In the genomic region with DNA sequence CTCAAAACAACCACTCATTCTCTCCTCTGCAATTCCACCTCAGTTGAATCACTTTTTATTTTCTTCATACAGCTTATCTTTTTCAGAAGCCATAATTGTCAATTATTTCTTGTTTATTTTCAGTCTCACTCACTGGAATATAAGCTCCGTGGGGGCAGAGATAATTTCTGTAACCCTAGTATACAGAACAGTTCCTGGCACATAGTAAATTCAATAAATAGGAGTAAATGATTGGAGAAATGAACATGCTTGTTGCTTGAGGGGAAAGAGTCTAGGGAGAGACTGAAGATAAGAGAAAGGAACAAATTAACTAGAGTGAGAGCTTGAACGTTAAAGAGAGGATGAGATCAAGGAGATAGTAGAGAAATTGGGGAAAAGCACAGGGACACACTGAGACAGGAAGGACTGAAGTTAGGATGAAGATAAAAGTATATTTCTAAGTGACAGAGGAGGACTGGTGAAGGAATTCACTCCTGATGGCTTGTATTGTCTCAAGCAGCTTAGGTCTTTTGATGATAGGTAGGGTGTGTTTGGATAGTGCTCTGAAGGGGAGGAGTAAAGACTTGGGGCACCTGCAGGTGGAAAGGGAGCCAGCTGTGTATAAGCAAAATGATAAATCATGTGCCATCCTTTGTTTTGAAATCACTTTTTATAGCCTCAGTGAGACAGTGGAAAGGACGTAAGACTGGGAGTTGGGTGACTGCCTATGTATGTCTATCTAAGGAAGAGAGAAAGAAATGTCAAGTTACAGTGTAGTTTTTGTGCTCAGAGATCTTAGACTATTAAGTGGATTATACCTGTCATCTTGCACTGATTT, we compare ENCODE assay signal across 16 cellular contexts. TPM values are rescaled to one million over a fixed set of nuclear protein-coding genes. Genes with fewer than 3 reads are reported as not detected.
DNase-seq lines count a peak whose midpoint lies in the region; TF ChIP-seq lines count a peak whose summit lies in the region.
"Had no signal": no experiment of that assay in that cellular context is flagged by ENCODE, and none has a peak within 500 bp of the region (broad histone marks: within the 10 kb centered on the region; RNA-seq: fewer than 3 reads in every experiment).

No MANE protein-coding gene starts in this region.

- no peak overlapping the region for H2AK5ac ChIP-seq in mesendoderm (ENCODE audit: low read length)

- H3K23ac ChIP-seq in mesendoderm (ENCODE audit: low read length): no peak overlapping the region

- H2BK15ac ChIP-seq in mesendoderm (replicated peaks; ENCODE audit: low read depth): no peak overlapping the region

- no peak overlapping the region for H3K18ac ChIP-seq in mesendoderm (ENCODE audit: low read length)

- H3K56ac ChIP-seq in mesendoderm (ENCODE audit: low read length): no peak overlapping the region

- no peak overlapping the region for H3K9ac ChIP-seq in HUES6 (ENCODE audit: low read length)
- H3K9ac ChIP-seq in mesendoderm (ENCODE audit: low read length): peak overlapping the region; percentile 41

- H3K27me3 ChIP-seq in A673 (replicated peaks; ENCODE audit: insufficient read depth, low read depth, low read length, poor library complexity) (no peaks in the 10 kb centered on the region), HUES6 (ENCODE audit: control insufficient read depth, insufficient read depth, low read length) (no peaks in the 10 kb centered on the region), mesendoderm (ENCODE audit: insufficient read depth, low read length, poor library complexity) (no peaks in the 10 kb centered on the region)
- H3K27me3 ChIP-seq: uterus had no signal

- DNase-seq in A673 (ENCODE audit: low spot score) (no peak), mesendoderm (peak; percentile 6), AML-193 (lab: John Stamatoyannopoulos, UW) (no peak), Kasumi-1 (lab: John Stamatoyannopoulos, UW) (no peak), nucleus accumbens (lab: John Stamatoyannopoulos, UW) (no peak), SIG-M5 (lab: John Stamatoyannopoulos, UW) (no peak)
- DNase-seq: activated CD4-positive, alpha-beta T cell treated with anti-CD3 and anti-CD28 coated beads, Interleukin-2, amount 50 U/mL, for 48 hours; activated effector memory CD4-positive, alpha-beta T cell treated with anti-CD3 and anti-CD28 coated beads, Interleukin-2, amount 50 U/mL, for 16 hours; effector CD8-positive, alpha-beta T cell; EL; head of caudate nucleus; HFFc6; NCI-H1694 treated with DMSO at 0.1 percent for 48 hours; uterus had no signal

- BruUV-seq in A673 (replicated peaks; lab: Mats Ljungman, UMichigan): no TSS peak

- no peak overlapping the region for H3K4me2 ChIP-seq in mesendoderm (ENCODE audit: low read length)

- H3K4me3 ChIP-seq in A673 (ENCODE audit: low read depth, low read length, poor library complexity, severe bottlenecking): peak overlapping the region; percentile 92
- H3K4me3 ChIP-seq in HUES6 (ENCODE audit: low read depth, low read length): peak overlapping the region; percentile 99; the same call in 1 of the 2 replicates
- H3K4me3 ChIP-seq in mesendoderm (ENCODE audit: low read length): no peak overlapping the region

- peaks cover 53% of the 10 kb centered on the region for H3K79me2 ChIP-seq in mesendoderm (ENCODE audit: control insufficient read depth, insufficient read depth, low read length)

- no CpG with 5 or more reads among the region's 3 CpGs for WGBS in mesendoderm (ENCODE audit: extremely low coverage, insufficient coverage, low lambda C conversion rate)

- H2BK120ac ChIP-seq in mesendoderm (ENCODE audit: low read depth, low read length): no peak overlapping the region

- no peak overlapping the region for H2BK5ac ChIP-seq in mesendoderm (ENCODE audit: low read length)

- H3K36me3 ChIP-seq in A673 (ENCODE audit: insufficient read depth, low read length, poor library complexity, severe bottlenecking) (peaks cover 34% of the 10 kb centered on the region), HUES6 (ENCODE audit: control insufficient read depth, insufficient read depth, low read length) (peaks cover 48% of the 10 kb centered on the region), mesendoderm (ENCODE audit: control insufficient read depth, insufficient read depth, low read length) (no peaks in the 10 kb centered on the region)
- H3K36me3 ChIP-seq: uterus had no signal

- POLR2A ChIA-PET in A673 (lab: Charles Lee; ENCODE audit: low non-redundant PET): no interaction called here

- H4K8ac ChIP-seq in mesendoderm (ENCODE audit: low read depth, low read length): peak overlapping the region; percentile 28

- peaks cover 6% of the 10 kb centered on the region for H3K79me1 ChIP-seq in mesendoderm (ENCODE audit: low read length)

- H3K9me3 ChIP-seq in A673 (ENCODE audit: low read depth, low read length, poor library complexity, severe bottlenecking): peaks cover 7% of the 10 kb centered on the region
- H3K9me3 ChIP-seq in HUES6 (ENCODE audit: control insufficient read depth, insufficient read depth, low read depth, low read length): no peaks in the 10 kb centered on the region
- H3K9me3 ChIP-seq: uterus had no signal

- intact Hi-C loops in A673 (cut with micrococcal nuclease; ENCODE audit: unreplicated experiment): no loop called here

- CTCF ChIA-PET in A673 (lab: Charles Lee): no interaction called here

- H3K4ac ChIP-seq in mesendoderm (ENCODE audit: low read depth, low read length): no peak overlapping the region

- no peak for TF ChIP-seq CTCF in A673 (conservative IDR thresholded peaks at IDR 0.05; ENCODE audit: low read depth, low read length)
- TF ChIP-seq CTCF in VCaP (conservative IDR thresholded peaks at IDR 0.05): no peak

- peak overlapping the region; percentile 91 for H3K27ac ChIP-seq in A673 (ENCODE audit: low read depth, low read length, poor library complexity, severe bottlenecking)
- no peak overlapping the region for H3K27ac ChIP-seq in HUES6 (ENCODE audit: low read depth, low read length)
- peak overlapping the region; percentile 96 for H3K27ac ChIP-seq in VCaP
- no peak overlapping the region for H3K27ac ChIP-seq in mesendoderm (ENCODE audit: low read depth, low read length)

- peaks cover 6% of the 10 kb centered on the region for H3K4me1 ChIP-seq in A673 (ENCODE audit: insufficient read depth, low read length, poor library complexity, severe bottlenecking)
- peaks cover 9% of the 10 kb centered on the region for H3K4me1 ChIP-seq in HUES6 (ENCODE audit: control insufficient read depth, insufficient read depth, low read length)
- H3K4me1 ChIP-seq in mesendoderm (ENCODE audit: control insufficient read depth, low read depth, low read length): peaks cover 2% of the 10 kb centered on the region

- no peak overlapping the region for H4K5ac ChIP-seq in mesendoderm (ENCODE audit: low read length)

RNA-seq across cellular contexts. Expression of a gene that starts 2.2 kb away (rescaled TPM):
- total RNA-seq in A673 (2021): 28.4 TPM in 2 replicates
- 36.5 TPM for polyA plus RNA-seq in mesendoderm (2013, experiment 1 of 2)
- 35.7 TPM for polyA plus RNA-seq in mesendoderm (2013, experiment 2 of 2)

Comparison
In these comparisons a context has a peak if more than half of its experiments do, and no peak if none do; other contexts are left out.
1. H3K27ac ChIP-seq: peak in A673 (single experiment) and VCaP (single experiment); none in HUES6 (single experiment) and mesendoderm (single experiment).